ENCODE assay signal across 16 cellular contexts in genomic region chr14:81831128-81831815, GRCh38.
DNase-seq lines count a peak whose midpoint lies in the region; ATAC-seq and TF ChIP-seq lines count a peak whose summit lies in the region.
"Had no signal": no experiment of that assay in that cellular context is flagged by ENCODE, and none has a peak within 500 bp of the region (broad histone marks: within the 10 kb centered on the region; RNA-seq: fewer than 3 reads in every experiment).

No MANE protein-coding gene starts in this region.

- CTCF ChIA-PET in MCF 10A (lab: Yijun Ruan, JAX) = interaction anchor here (0.7 to 0.9 kb wide), 2 partner anchors 58 to 116 kb away, joined by 3 to 4 read pairs; no protein-coding TSS in a partner anchor
- CTCF ChIA-PET in mammary epithelial cell (lab: Charles Lee; ENCODE audit: low non-redundant PET) = no interaction called here

- H3K36me3 ChIP-seq in mammary epithelial cell (ENCODE audit: insufficient read depth, low read length) (no peaks in the 10 kb centered on the region), gastroesophageal sphincter (no peaks in the 10 kb centered on the region), mesendoderm (ENCODE audit: control insufficient read depth, insufficient read depth, low read length) (no peaks in the 10 kb centered on the region), aorta (ENCODE audit: control insufficient read depth in 1 of 2, insufficient read depth in 2 of 2, low read length in 1 of 2) (no peaks in the 10 kb centered on the region)
- H3K36me3 ChIP-seq: ascending aorta, transverse colon had no signal

- no peak for TF ChIP-seq EP300 in gastroesophageal sphincter (IDR thresholded peaks at IDR 0.05)

- no peak overlapping the region for H3K27ac ChIP-seq in mammary epithelial cell (ENCODE audit: insufficient read depth, low read depth, low read length)
- H3K27ac ChIP-seq in gastroesophageal sphincter = no peak overlapping the region
- no peak overlapping the region for H3K27ac ChIP-seq in mesendoderm (ENCODE audit: low read depth, low read length)
- H3K27ac ChIP-seq in aorta (ENCODE audit: low read depth in 1 of 2, low read length in 2 of 2) = no peak overlapping the region
- H3K27ac ChIP-seq: ascending aorta, transverse colon had no signal

- peaks cover 18% of the 10 kb centered on the region for H3K9me3 Mint-ChIP-seq in MCF 10A (ENCODE audit: unreplicated experiment)

- no peak overlapping the region for H3K56ac ChIP-seq in mesendoderm (ENCODE audit: low read length)

- H2BK15ac ChIP-seq in mesendoderm (replicated peaks; ENCODE audit: low read depth) = no peak overlapping the region

- no peak overlapping the region for H2BK120ac ChIP-seq in mesendoderm (ENCODE audit: low read depth, low read length)

- H3K4me3 ChIP-seq in mammary epithelial cell (replicated peaks in 1 of 3; ENCODE audit: insufficient read depth in 1 of 3, low read depth in 2 of 3, low read length in 3 of 3) = no peak overlapping the region
- no peak overlapping the region for H3K4me3 ChIP-seq in gastroesophageal sphincter
- no peak overlapping the region for H3K4me3 ChIP-seq in mesendoderm (ENCODE audit: low read length)
- no peak overlapping the region for H3K4me3 ChIP-seq in aorta (ENCODE audit: low read length in 2 of 2)
- H3K4me3 ChIP-seq: ascending aorta, transverse colon had no signal

- in situ Hi-C loops in mammary epithelial cell (cut with MboI; ENCODE audit: low sequenced_read_pairs in 2 of 2) = no loop called here

- intact Hi-C loops in MCF 10A (cut with micrococcal nuclease) (no loop called here), mammary epithelial cell (cut with micrococcal nuclease) (no loop called here), aorta (cut with DNase I) (no loop called here)

- DNase-seq in MCF 10A (ENCODE audit: unreplicated experiment) (peak; percentile 83), mammary epithelial cell (no peak), mesendoderm (peak; percentile 59), aorta (peak in 1 of 2 donors; percentile 50), HK-2 (ENCODE audit: unreplicated experiment) (no peak)
- DNase-seq: activated CD4-positive, alpha-beta T cell treated with anti-CD3 and anti-CD28 coated beads, Interleukin-2, amount 10 ng/mL, durations not matched to agents 24 days and 14 days; activated T-cell treated with anti-CD3 and anti-CD28 coated beads, Interleukin-2, amount 50 U/mL, for 48 hours; effector CD4-positive, alpha-beta T cell; left colon; transverse colon had no signal

- H2BK5ac ChIP-seq in mesendoderm (ENCODE audit: low read length) = no peak overlapping the region

- no peaks in the 10 kb centered on the region for H3K36me3 Mint-ChIP-seq in MCF 10A (ENCODE audit: insufficient read depth, unreplicated experiment)

- H2AFZ ChIP-seq in mammary epithelial cell (ENCODE audit: low read depth, low read length) = no peak overlapping the region

- no peaks in the 10 kb centered on the region for H3K27me3 Mint-ChIP-seq in MCF 10A (ENCODE audit: insufficient read depth, unreplicated experiment)
- H3K27me3 Mint-ChIP-seq: activated CD4-positive, alpha-beta T cell treated with anti-CD3 and anti-CD28 coated beads, Interleukin-2, amount 10 ng/mL, durations not matched to agents 24 days and 14 days had no signal

- no peak overlapping the region for H3K4me3 Mint-ChIP-seq in MCF 10A (ENCODE audit: unreplicated experiment)
- H3K4me3 Mint-ChIP-seq: activated CD4-positive, alpha-beta T cell treated with anti-CD3 and anti-CD28 coated beads, Interleukin-2, amount 10 ng/mL, durations not matched to agents 24 days and 14 days; neural crest cell had no signal

- H3K4ac ChIP-seq in mesendoderm (ENCODE audit: low read depth, low read length) = no peak overlapping the region

- H3K23ac ChIP-seq in mesendoderm (ENCODE audit: low read length) = no peak overlapping the region

- H3K27me3 ChIP-seq in mammary epithelial cell (ENCODE audit: insufficient read depth, low read length) (no peaks in the 10 kb centered on the region), gastroesophageal sphincter (no peaks in the 10 kb centered on the region), mesendoderm (ENCODE audit: insufficient read depth, low read length, poor library complexity) (no peaks in the 10 kb centered on the region), aorta (ENCODE audit: control insufficient read depth in 1 of 2, insufficient read depth in 2 of 2, low read length in 1 of 2) (no peaks in the 10 kb centered on the region)
- H3K27me3 ChIP-seq: ascending aorta, transverse colon had no signal

- POLR2A ChIA-PET in MCF 10A (lab: Yijun Ruan, JAX) = interaction anchor here (0.6 to 1.0 kb wide), 3 partner anchors 9 to 53 kb away, joined by 3 read pairs; no protein-coding TSS in a partner anchor

- peaks cover 6% of the 10 kb centered on the region for H3K4me1 Mint-ChIP-seq in MCF 10A (ENCODE audit: insufficient read depth, unreplicated experiment)
- H3K4me1 Mint-ChIP-seq: activated CD4-positive, alpha-beta T cell treated with anti-CD3 and anti-CD28 coated beads, Interleukin-2, amount 10 ng/mL, durations not matched to agents 24 days and 14 days had no signal

- no peaks in the 10 kb centered on the region for H4K20me1 ChIP-seq in mammary epithelial cell (ENCODE audit: insufficient read depth, low read length)

- peaks cover 2% of the 10 kb centered on the region for H3K9me3 ChIP-seq in mammary epithelial cell (replicated peaks; ENCODE audit: insufficient read depth, low read length)
- peaks cover 0 to 23% (median 0%) of the 10 kb centered on the region in 3 donors for H3K9me3 ChIP-seq in gastroesophageal sphincter
- peaks cover 3% of the 10 kb centered on the region for H3K9me3 ChIP-seq in aorta (ENCODE audit: control insufficient read depth, low read length)
- H3K9me3 ChIP-seq: transverse colon had no signal

- TF ChIP-seq CTCF in MCF 10A (IDR thresholded peaks at IDR 0.05; ENCODE audit: unreplicated experiment) = no peak
- no peak for TF ChIP-seq CTCF in mammary epithelial cell (conservative IDR thresholded peaks at IDR 0.05 in 1 of 2, IDR thresholded peaks at IDR 0.05 in 1 of 2; ENCODE audit: extremely low read depth in 1 of 2, insufficient read depth in 1 of 2, low read depth in 1 of 2, low read length in 2 of 2)
- TF ChIP-seq CTCF in gastroesophageal sphincter (IDR thresholded peaks at IDR 0.05) = no peak

- H3K79me2 ChIP-seq in mammary epithelial cell (ENCODE audit: insufficient read depth, low read length) (no peaks in the 10 kb centered on the region), mesendoderm (ENCODE audit: control insufficient read depth, insufficient read depth, low read length) (no peaks in the 10 kb centered on the region)

- no peak overlapping the region for H4K5ac ChIP-seq in mesendoderm (ENCODE audit: low read length)

- ATAC-seq in gastroesophageal sphincter = peak; percentile 87
- peak; percentile 70 for ATAC-seq in aorta (ENCODE audit: low FRiP score)
- no peak for ATAC-seq in GM19035 (IDR thresholded peaks at IDR 0.05; ENCODE audit: unreplicated experiment)
- no peak for ATAC-seq in HG03039 (IDR thresholded peaks at IDR 0.05; ENCODE audit: unreplicated experiment)
- ATAC-seq: left colon had no signal

- WGBS in mammary epithelial cell (ENCODE audit: low coverage, missing lambda C conversion rate) = 23% methylated on average over 4 of the region's 4 CpGs
- WGBS in gastroesophageal sphincter (ENCODE audit: low coverage in 1 of 2), 2 donors = 25 to 57% methylated on average over 2 to 4 of the region's 4 CpGs
- WGBS in mesendoderm (ENCODE audit: extremely low coverage, insufficient coverage, low lambda C conversion rate) = no CpG with 5 or more reads among the region's 4 CpGs
- 44 to 45% methylated on average over 4 of the region's 4 CpGs for WGBS in aorta, 2 donors

- H3K4me1 ChIP-seq in mammary epithelial cell (ENCODE audit: insufficient read depth, low read length) = no peaks in the 10 kb centered on the region
- no peaks in the 10 kb centered on the region for H3K4me1 ChIP-seq in gastroesophageal sphincter
- no peaks in the 10 kb centered on the region for H3K4me1 ChIP-seq in mesendoderm (ENCODE audit: control insufficient read depth, low read depth, low read length)
- H3K4me1 ChIP-seq in aorta (ENCODE audit: control insufficient read depth in 1 of 2, insufficient read depth in 2 of 2, low read length in 2 of 2) = no peaks in the 10 kb centered on the region
- H3K4me1 ChIP-seq: ascending aorta, Caco-2, transverse colon had no signal

- TF ChIP-seq POLR2A in gastroesophageal sphincter (IDR thresholded peaks at IDR 0.05) = no peak

- no peak overlapping the region for H2AK5ac ChIP-seq in mesendoderm (ENCODE audit: low read length)

- H3K18ac ChIP-seq in mesendoderm (ENCODE audit: low read length) = no peak overlapping the region

- BruUV-seq in MCF 10A (replicated peaks; lab: Mats Ljungman, UMichigan) (no TSS peak), mammary epithelial cell (replicated peaks; lab: Mats Ljungman, UMichigan) (no TSS peak)

- H4K8ac ChIP-seq in mesendoderm (ENCODE audit: low read depth, low read length) = no peak overlapping the region

- no peaks in the 10 kb centered on the region for H3K79me1 ChIP-seq in mesendoderm (ENCODE audit: low read length)

- no peak overlapping the region for H3K4me2 ChIP-seq in mammary epithelial cell (ENCODE audit: insufficient read depth, low read depth, low read length)
- no peak overlapping the region for H3K4me2 ChIP-seq in mesendoderm (ENCODE audit: low read length)

- H3K27ac Mint-ChIP-seq in MCF 10A (ENCODE audit: low read depth, unreplicated experiment) = no peak overlapping the region
- H3K27ac Mint-ChIP-seq: activated CD4-positive, alpha-beta T cell treated with anti-CD3 and anti-CD28 coated beads, Interleukin-2, amount 10 ng/mL, durations not matched to agents 24 days and 14 days had no signal

- H3K9ac ChIP-seq in mammary epithelial cell (ENCODE audit: insufficient read depth, low read length) (no peak overlapping the region), mesendoderm (ENCODE audit: low read length) (no peak overlapping the region)

- dilution Hi-C loops in mammary epithelial cell (cut with HindIII; ENCODE audit: low sequenced_read_pairs) = no loop called here

Comparison
In these comparisons a context has a peak if more than half of its experiments do, and no peak if none do; other contexts are left out.
1. DNase-seq: peak in MCF 10A (single experiment) and mesendoderm (single experiment); none in mammary epithelial cell (single experiment) and HK-2 (single experiment).
2. ATAC-seq: peak in gastroesophageal sphincter (single experiment) and aorta (single experiment); none in GM19035 (single experiment) and HG03039 (single experiment).